ENCODE assay signal across 24 cellular contexts in the genomic region with DNA sequence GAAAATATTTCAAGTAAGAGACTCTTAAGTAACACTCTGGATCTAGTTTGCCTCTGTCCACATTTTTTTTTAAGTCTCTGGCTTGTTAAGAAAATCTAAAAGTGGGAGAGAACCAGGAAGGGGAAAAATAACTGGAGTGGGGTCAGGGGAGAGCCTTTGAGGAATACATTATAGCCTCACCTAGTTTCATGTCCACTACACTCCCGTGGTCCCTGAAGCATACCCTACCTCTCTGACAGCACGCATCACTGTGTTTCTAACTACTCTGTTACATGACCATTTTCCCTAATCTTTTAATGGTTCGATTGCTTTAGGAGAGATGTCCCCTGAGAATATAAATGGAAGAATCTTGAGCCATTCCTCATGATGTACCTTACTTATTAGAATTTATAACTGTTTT.
DNase-seq lines count a peak whose midpoint lies in the region; ATAC-seq and TF ChIP-seq lines count a peak whose summit lies in the region.
"Had no signal": no experiment of that assay in that cellular context is flagged by ENCODE, and none has a peak within 500 bp of the region (broad histone marks: within the 10 kb centered on the region; RNA-seq: fewer than 3 reads in every experiment).

No MANE protein-coding gene starts in this region.

- H3K4me1 ChIP-seq in HEK293 (ENCODE audit: control insufficient read depth, insufficient read depth, low read length): no peaks in the 10 kb centered on the region
- H3K4me1 ChIP-seq in thyroid gland: peaks cover 3 to 13% of the 10 kb centered on the region in 2 donors
- H3K4me1 ChIP-seq in upper lobe of left lung: no peaks in the 10 kb centered on the region
- H3K4me1 ChIP-seq: BE2C, BLaER1 had no signal

- POLR2A ChIA-PET in HEK293 (lab: Yijun Ruan, JAX): no interaction called here

- TF ChIP-seq POLR2A in thyroid gland (IDR thresholded peaks at IDR 0.05) (no peak), upper lobe of left lung (IDR thresholded peaks at IDR 0.05) (no peak)

- WGBS in thyroid gland, 2 donors: 36 to 40% methylated on average over 3 of the region's 3 CpGs
- 83 to 90% methylated on average over 3 of the region's 3 CpGs for WGBS in upper lobe of left lung, 2 donors

- H3K27me3 ChIP-seq in thyroid gland (no peaks in the 10 kb centered on the region), MG63 (no peaks in the 10 kb centered on the region; the same call in 1 of the 2 replicates), upper lobe of left lung (no peaks in the 10 kb centered on the region)
- H3K27me3 ChIP-seq: BE2C, BLaER1 had no signal

- H3K4me3 ChIP-seq in HEK293 (ENCODE audit: low read depth, low read length): no peak overlapping the region
- no peak overlapping the region for H3K4me3 ChIP-seq in thyroid gland (replicated peaks in 1 of 3)
- no peak overlapping the region for H3K4me3 ChIP-seq in MG63
- H3K4me3 ChIP-seq in upper lobe of left lung: no peak overlapping the region
- H3K4me3 ChIP-seq: BLaER1, GM12878 had no signal

- H3K4me3 Mint-ChIP-seq in nephron (no peak overlapping the region), natural killer cell (no peak overlapping the region)
- H3K4me3 Mint-ChIP-seq: CD14-positive monocyte; CD4-positive, alpha-beta memory T cell; CD4-positive, CD25-positive, alpha-beta regulatory T cell; CD8-positive, alpha-beta memory T cell had no signal

- H3K27ac ChIP-seq in HEK293 (ENCODE audit: extremely low read depth, low read depth, low read length) (no peak overlapping the region), thyroid gland (peak overlapping the region; percentile 1 to 48 (median 40)), upper lobe of left lung (no peak overlapping the region)
- H3K27ac ChIP-seq: BLaER1 had no signal

- H3K36me3 Mint-ChIP-seq in nephron (ENCODE audit: low read depth): no peaks in the 10 kb centered on the region
- no peaks in the 10 kb centered on the region for H3K36me3 Mint-ChIP-seq in natural killer cell
- H3K36me3 Mint-ChIP-seq: CD14-positive monocyte; CD4-positive, alpha-beta memory T cell; CD4-positive, CD25-positive, alpha-beta regulatory T cell; CD8-positive, alpha-beta memory T cell had no signal

- H3K9me3 Mint-ChIP-seq in nephron: peaks cover 6% of the 10 kb centered on the region
- H3K9me3 Mint-ChIP-seq in natural killer cell: no peaks in the 10 kb centered on the region
- H3K9me3 Mint-ChIP-seq: CD4-positive, CD25-positive, alpha-beta regulatory T cell had no signal

- H3K27ac Mint-ChIP-seq in nephron (peak overlapping the region in 2 of 3 experiments; percentile 15 to 56), natural killer cell (no peak overlapping the region)
- H3K27ac Mint-ChIP-seq: CD14-positive monocyte; CD4-positive, alpha-beta memory T cell; CD4-positive, CD25-positive, alpha-beta regulatory T cell; CD8-positive, alpha-beta memory T cell had no signal

- no peak for ATAC-seq in upper lobe of left lung (ENCODE audit: low FRiP score in 2 of 2)
- ATAC-seq in natural killer cell: no peak
- ATAC-seq: GM12878 had no signal

- TF ChIP-seq EP300 in upper lobe of left lung (IDR thresholded peaks at IDR 0.05): no peak

- H3K9me3 ChIP-seq in HEK293 (ENCODE audit: control insufficient read depth, insufficient read depth, low read depth, low read length) (no peaks in the 10 kb centered on the region), thyroid gland (no peaks in the 10 kb centered on the region), MG63 (no peaks in the 10 kb centered on the region), upper lobe of left lung (peaks cover 0 to 3% (median 0%) of the 10 kb centered on the region in 4 donors)
- H3K9me3 ChIP-seq: BE2C had no signal

- H3K36me3 ChIP-seq in HEK293 (ENCODE audit: control insufficient read depth in 2 of 2, insufficient read depth in 1 of 2, low read length in 2 of 2) (no peaks in the 10 kb centered on the region), thyroid gland (no peaks in the 10 kb centered on the region), MG63 (no peaks in the 10 kb centered on the region), upper lobe of left lung (no peaks in the 10 kb centered on the region)
- H3K36me3 ChIP-seq: BE2C, BLaER1 had no signal

- peaks cover 22% of the 10 kb centered on the region for H3K4me1 Mint-ChIP-seq in nephron
- H3K4me1 Mint-ChIP-seq in natural killer cell: no peaks in the 10 kb centered on the region
- H3K4me1 Mint-ChIP-seq: CD4-positive, alpha-beta memory T cell; CD4-positive, CD25-positive, alpha-beta regulatory T cell; CD8-positive, alpha-beta memory T cell had no signal

- CTCF ChIA-PET in HEK293 (lab: Yijun Ruan, JAX): no interaction called here

- DNase-seq in thyroid gland (peak; percentile 52 to 58), MG63 (no peak), upper lobe of left lung (no peak), natural killer cell (no peak)
- DNase-seq: 8988T; ACHN; BE2C; C1 segment of cervical spinal cord; CD4-positive, alpha-beta memory T cell; CD4-positive, CD25-positive, alpha-beta regulatory T cell; CD8-positive, alpha-beta memory T cell; COR-L47; DMS 273 treated with DMSO at 0.1 percent for 48 hours; DMS153; DMS53; DMS79; DND-41; EL; GDM1 had no signal

- TF ChIP-seq CTCF in HEK293 (tag by site-specific recombination; IDR thresholded peaks at IDR 0.05): no peak
- TF ChIP-seq CTCF in nephron (IDR thresholded peaks at IDR 0.05; ENCODE audit: unreplicated experiment in 3 of 3): no peak
- TF ChIP-seq CTCF in thyroid gland (IDR thresholded peaks at IDR 0.05): no peak
- no peak for TF ChIP-seq CTCF in upper lobe of left lung (IDR thresholded peaks at IDR 0.05)
- no peak for TF ChIP-seq CTCF in natural killer cell (IDR thresholded peaks at IDR 0.05)

- intact Hi-C loops in thyroid gland (cut with DNase I): no loop called here
- intact Hi-C loops in natural killer cell (cut with micrococcal nuclease): no loop called here

- H3K27me3 Mint-ChIP-seq in nephron (ENCODE audit: low read depth) (no peaks in the 10 kb centered on the region), natural killer cell (ENCODE audit: low read depth in 2 of 2) (no peaks in the 10 kb centered on the region)
- H3K27me3 Mint-ChIP-seq: CD4-positive, alpha-beta memory T cell; CD4-positive, CD25-positive, alpha-beta regulatory T cell; CD8-positive, alpha-beta memory T cell had no signal

TF ChIP-seq in HEK293, 187 proteins besides CTCF, POLR2A, EP300 and RAD21:
- TF ChIP-seq, protein P1, sequence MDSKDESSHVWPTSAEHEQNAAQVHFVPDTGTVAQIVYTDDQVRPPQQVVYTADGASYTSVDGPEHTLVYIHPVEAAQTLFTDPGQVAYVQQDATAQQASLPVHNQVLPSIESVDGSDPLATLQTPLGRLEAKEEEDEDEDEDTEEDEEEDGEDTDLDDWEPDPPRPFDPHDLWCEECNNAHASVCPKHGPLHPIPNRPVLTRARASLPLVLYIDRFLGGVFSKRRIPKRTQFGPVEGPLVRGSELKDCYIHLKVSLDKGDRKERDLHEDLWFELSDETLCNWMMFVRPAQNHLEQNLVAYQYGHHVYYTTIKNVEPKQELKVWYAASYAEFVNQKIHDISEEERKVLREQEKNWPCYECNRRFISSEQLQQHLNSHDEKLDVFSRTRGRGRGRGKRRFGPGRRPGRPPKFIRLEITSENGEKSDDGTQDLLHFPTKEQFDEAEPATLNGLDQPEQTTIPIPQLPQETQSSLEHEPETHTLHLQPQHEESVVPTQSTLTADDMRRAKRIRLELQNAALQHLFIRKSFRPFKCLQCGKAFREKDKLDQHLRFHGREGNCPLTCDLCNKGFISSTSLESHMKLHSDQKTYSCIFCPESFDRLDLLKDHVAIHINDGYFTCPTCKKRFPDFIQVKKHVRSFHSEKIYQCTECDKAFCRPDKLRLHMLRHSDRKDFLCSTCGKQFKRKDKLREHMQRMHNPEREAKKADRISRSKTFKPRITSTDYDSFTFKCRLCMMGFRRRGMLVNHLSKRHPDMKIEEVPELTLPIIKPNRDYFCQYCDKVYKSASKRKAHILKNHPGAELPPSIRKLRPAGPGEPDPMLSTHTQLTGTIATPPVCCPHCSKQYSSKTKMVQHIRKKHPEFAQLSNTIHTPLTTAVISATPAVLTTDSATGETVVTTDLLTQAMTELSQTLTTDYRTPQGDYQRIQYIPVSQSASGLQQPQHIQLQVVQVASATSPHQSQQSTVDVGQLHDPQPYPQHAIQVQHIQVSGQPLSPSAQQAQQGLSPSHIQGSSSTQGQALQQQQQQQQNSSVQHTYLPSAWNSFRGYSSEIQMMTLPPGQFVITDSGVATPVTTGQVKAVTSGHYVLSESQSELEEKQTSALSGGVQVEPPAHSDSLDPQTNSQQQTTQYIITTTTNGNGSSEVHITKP (tag by site-specific recombination; IDR thresholded peaks at IDR 0.05): 0 out of 2 replicates have a peak, but pooled peaks have one; percentile 30
- no peak for TF ChIP-seq SCRT2 (tag by site-specific recombination; IDR thresholded peaks at IDR 0.05)

Comparison
In these comparisons a context has a peak if more than half of its experiments do, and no peak if none do; other contexts are left out.
1. H3K27ac ChIP-seq: peak in thyroid gland (3 of 3); none in HEK293 (single experiment) and upper lobe of left lung (0 of 4).
2. H3K27ac Mint-ChIP-seq: peak in nephron (2 of 3); none in natural killer cell (0 of 2).
3. DNase-seq: peak in thyroid gland (2 of 2); none in MG63 (single experiment), upper lobe of left lung (0 of 2) and natural killer cell (single experiment).